In the genomic region with DNA sequence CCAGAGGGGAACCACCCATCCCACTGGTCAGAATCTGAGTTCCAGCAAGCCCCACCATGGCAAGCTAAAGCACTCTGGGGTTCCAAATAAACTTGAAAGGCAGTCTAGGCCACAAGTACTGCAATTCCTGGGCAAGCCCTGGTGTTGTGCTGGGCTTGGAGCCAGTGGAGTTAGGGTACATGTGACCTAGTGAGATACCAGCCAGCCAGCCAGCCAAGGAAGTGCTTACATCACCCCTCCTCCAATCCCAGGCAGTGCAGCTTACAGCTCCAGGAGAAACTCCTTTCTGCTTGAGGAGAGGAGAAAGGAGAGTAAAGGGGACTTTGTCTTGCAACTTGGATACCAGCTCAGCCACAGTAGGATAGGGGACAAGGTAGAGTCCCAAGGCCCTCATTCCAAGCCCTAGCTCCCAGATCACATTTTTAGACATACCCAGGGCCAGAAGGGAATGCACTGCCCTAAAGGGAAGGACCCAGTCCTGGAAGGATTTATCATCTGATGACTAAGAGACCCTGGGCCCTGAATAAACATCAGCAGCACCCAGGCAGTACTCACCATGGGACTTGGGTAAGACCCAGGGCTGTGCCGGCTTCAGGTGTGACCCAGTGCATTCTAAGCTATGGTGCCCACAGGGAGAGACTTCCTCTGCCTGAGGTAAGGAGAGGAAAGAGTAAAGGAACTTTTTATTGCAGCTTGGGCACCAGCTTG, we compare ENCODE assay signal across 8 cellular contexts.
DNase-seq lines count a peak whose midpoint lies in the region; ATAC-seq, FAIRE-seq and TF ChIP-seq lines count a peak whose summit lies in the region.
"Not testable (repeated sequence)": the region's sequence is repeated elsewhere in the genome, so short reads cannot be mapped to it uniquely, and the experiment has no call there.

No MANE protein-coding gene starts in this region.

- not testable (repeated sequence) for TF ChIP-seq RAD21 in K562 (CRISPR knock-in tag; conservative IDR thresholded peaks at IDR 0.05 in 1 of 2, IDR thresholded peaks at IDR 0.05 in 1 of 2)

- H3K4me1 ChIP-seq in HEK293 (ENCODE audit: control insufficient read depth, insufficient read depth, low read length); Peyer's patch; K562 (replicated peaks in 1 of 2; ENCODE audit: control insufficient read depth in 2 of 2, insufficient read depth in 2 of 2, low read length in 2 of 2); stomach smooth muscle (ENCODE audit: control insufficient read depth, insufficient read depth, low read length): not testable (repeated sequence)

- not testable (repeated sequence) for TF ChIP-seq POLR2A in Peyer's patch (IDR thresholded peaks at IDR 0.05); K562 (conservative IDR thresholded peaks at IDR 0.05)

- in situ Hi-C loops in K562 (cut with MboI) = not testable (repeated sequence)

- not testable (repeated sequence) for H3K9ac ChIP-seq in K562 (ENCODE audit: insufficient read depth in 1 of 2, low read depth in 2 of 2, low read length in 2 of 2); stomach smooth muscle (ENCODE audit: low read length in 2 of 2)

- POLR2A ChIA-PET in HEK293 (lab: Yijun Ruan, JAX) = interaction anchor here (0.8 kb wide), 1 partner anchor 11 kb away, joined by 4 read pairs; no protein-coding TSS in a partner anchor
- POLR2A ChIA-PET in K562 (lab: Yijun Ruan, JAX) = not testable (repeated sequence)

- H3K9me1 ChIP-seq in K562 (ENCODE audit: control insufficient read depth, insufficient read depth, low read length) = not testable (repeated sequence)

- H4K20me1 ChIP-seq in K562 (replicated peaks; ENCODE audit: control insufficient read depth, insufficient read depth, low read length) = not testable (repeated sequence)

- DNase-seq in AG09319 (ENCODE audit: extremely low read depth, low read depth) = peak; percentile 60
- DNase-seq in Peyer's patch = peak in 2 of 3 donors; percentile 50
- DNase-seq in K562 (ENCODE audit: extremely low read depth in 1 of 4, low spot score in 3 of 4) = peak in 1 of 4 experiments; percentile 5
- peak; percentile 93 for DNase-seq in fibroblast of gingiva (ENCODE audit: low read depth)
- DNase-seq in hypothalamus (lab: John Stamatoyannopoulos, UW) = peak in 40 of 51 donors; percentile 3 to 82 (median 36)
- DNase-seq in non-pigmented ciliary epithelial cell (ENCODE audit: low read depth) = peak; percentile 32

- not testable (repeated sequence) for TF ChIP-seq CTCF in AG09319 (IDR thresholded peaks at IDR 0.05; ENCODE audit: low read depth, low read length); HEK293 (tag by site-specific recombination; IDR thresholded peaks at IDR 0.05); Peyer's patch (IDR thresholded peaks at IDR 0.05); K562 (IDR thresholded peaks at IDR 0.05 in 2 of 3, conservative IDR thresholded peaks at IDR 0.05 in 1 of 3; ENCODE audit: insufficient read depth in 2 of 3, low read depth in 1 of 3, low read length in 3 of 3)

- no CpG with 5 or more reads among the region's 1 CpG for WGBS in K562 (ENCODE audit: insufficient coverage, low coverage, missing lambda C conversion rate)

- ATAC-seq in K562 = peak; percentile 57; the same call in 2 of the 3 replicates

- not testable (repeated sequence) for H3K4me2 ChIP-seq in K562 (ENCODE audit: insufficient read depth, low read length)

- intact Hi-C loops in K562 (cut with micrococcal nuclease) = not testable (repeated sequence)

- not testable (repeated sequence) for FAIRE-seq in K562 (lab: Jason Lieb, UNC)

- CTCF ChIA-PET in HEK293 (lab: Yijun Ruan, JAX) = interaction anchor here (0.6 kb wide), 2 partner anchors 10 to 256 kb away, joined by 3 read pairs; no protein-coding TSS in a partner anchor
- CTCF ChIA-PET in K562 (lab: Yijun Ruan, JAX; ENCODE audit: low intra/inter-chr PET ratio) = not testable (repeated sequence)

- not testable (repeated sequence) for H3K79me2 ChIP-seq in K562 (ENCODE audit: control insufficient read depth, insufficient read depth, low read length)

- not testable (repeated sequence) for H3K27me3 ChIP-seq in Peyer's patch; K562 (ENCODE audit: control insufficient read depth in 2 of 2, insufficient read depth in 2 of 2, low read length in 2 of 2); stomach smooth muscle (ENCODE audit: control insufficient read depth in 1 of 2, insufficient read depth in 2 of 2, low read length in 2 of 2)

- not testable (repeated sequence) for H3K36me3 ChIP-seq in HEK293 (ENCODE audit: control insufficient read depth in 2 of 2, insufficient read depth in 1 of 2, low read length in 2 of 2); Peyer's patch; K562 (ENCODE audit: control insufficient read depth, insufficient read depth, low read length); stomach smooth muscle (ENCODE audit: control insufficient read depth in 2 of 2, insufficient read depth in 2 of 2, low read length in 2 of 2)

- H3K27ac ChIP-seq in HEK293 (ENCODE audit: extremely low read depth, low read depth, low read length) (peak overlapping the region; percentile 27; the same call in 1 of the 2 replicates), stomach smooth muscle (ENCODE audit: low read length) (peak overlapping the region; percentile 58)
- H3K27ac ChIP-seq in Peyer's patch; K562 (ENCODE audit: extremely low read depth, low read depth, low read length): not testable (repeated sequence)

- H2AFZ ChIP-seq in K562 (ENCODE audit: low read depth, low read length) = not testable (repeated sequence)

- H3K9me3 ChIP-seq in HEK293 (ENCODE audit: control insufficient read depth, insufficient read depth, low read depth, low read length); Peyer's patch; K562 (replicated peaks; ENCODE audit: control insufficient read depth, insufficient read depth, low read depth, low read length); stomach smooth muscle (ENCODE audit: control insufficient read depth in 2 of 2, low read length in 2 of 2): not testable (repeated sequence)

- H3K4me3 ChIP-seq in HEK293 (ENCODE audit: low read depth, low read length); Peyer's patch; K562; stomach smooth muscle (ENCODE audit: low read length in 2 of 2): not testable (repeated sequence)

- not testable (repeated sequence) for TF ChIP-seq EP300 in K562 (IDR thresholded peaks at IDR 0.05; ENCODE audit: low read length)

- BruUV-seq in K562 (replicated peaks; lab: Mats Ljungman, UMichigan) = not testable (repeated sequence)

TF ChIP-seq in HEK293, 187 proteins besides CTCF, POLR2A, EP300 and RAD21 (continues in another document):
- TF ChIP-seq ZNF335 (tag by site-specific recombination; conservative IDR thresholded peaks at IDR 0.05) = peak; percentile 57
- peak; percentile 80 for TF ChIP-seq ZNF366 (tag by site-specific recombination; conservative IDR thresholded peaks at IDR 0.05)
- TF ChIP-seq, protein P1, sequence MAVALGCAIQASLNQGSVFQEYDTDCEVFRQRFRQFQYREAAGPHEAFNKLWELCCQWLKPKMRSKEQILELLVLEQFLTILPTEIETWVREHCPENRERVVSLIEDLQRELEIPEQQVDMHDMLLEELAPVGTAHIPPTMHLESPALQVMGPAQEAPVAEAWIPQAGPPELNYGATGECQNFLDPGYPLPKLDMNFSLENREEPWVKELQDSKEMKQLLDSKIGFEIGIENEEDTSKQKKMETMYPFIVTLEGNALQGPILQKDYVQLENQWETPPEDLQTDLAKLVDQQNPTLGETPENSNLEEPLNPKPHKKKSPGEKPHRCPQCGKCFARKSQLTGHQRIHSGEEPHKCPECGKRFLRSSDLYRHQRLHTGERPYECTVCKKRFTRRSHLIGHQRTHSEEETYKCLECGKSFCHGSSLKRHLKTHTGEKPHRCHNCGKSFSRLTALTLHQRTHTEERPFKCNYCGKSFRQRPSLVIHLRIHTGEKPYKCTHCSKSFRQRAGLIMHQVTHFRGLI (tag by site-specific recombination; IDR thresholded peaks at IDR 0.05) = peak; percentile 29; the same call in 1 of the 2 replicates
- peak; percentile 80 for TF ChIP-seq ZBTB48 (tag by site-specific recombination; IDR thresholded peaks at IDR 0.05)
- peak; percentile 64; the same call in 1 of the 2 replicates for TF ChIP-seq ZBTB20 (tag by site-specific recombination; IDR thresholded peaks at IDR 0.05)
